Comparison of ENCODE assay signal across 24 cellular contexts in genomic region chr9:126488310-126488709, GRCh38.
"Had no signal": no experiment of that assay in that cellular context is flagged by ENCODE, and none has a peak within 500 bp of the region (broad histone marks: within the 10 kb centered on the region; RNA-seq: fewer than 3 reads in every experiment).

No MANE protein-coding gene starts in this region.

- H3K27me3 ChIP-seq: ascending aorta, brain microvascular endothelial cell, colonic mucosa, hepatocyte, tibial artery had no signal

- H3K27ac Mint-ChIP-seq: activated CD8-positive, alpha-beta T cell treated with anti-CD3 and anti-CD28 coated beads, Interleukin-2, amount 10 ng/mL, durations not matched to agents 7 days and 5 days; activated naive CD4-positive, alpha-beta T cell treated with anti-CD3 and anti-CD28 coated beads, Interleukin-2, amount 50 U/mL, for 24 hours; activated T-helper 1 cell treated with anti-CD3 and anti-CD28 coated beads, Interleukin-12 subunit alpha, Interleukin-12 subunit beta, Interleukin-2, Interleukin-4 antibody, amounts not matched to agents 30 ng/mL and 10 ng/mL and 1 ng/mL, durations not matched to agents 14 hours and 24 hours and 36 hours; immature natural killer cell; nephron progenitor cell had no signal

- FAIRE-seq: TTC549 had no signal

- H3K4me3 ChIP-seq: ascending aorta, colonic mucosa, hepatocyte, lower lobe of right lung, mucosa of descending colon, tibial artery had no signal

- ATAC-seq: activated CD8-positive, alpha-beta T cell treated with anti-CD3 and anti-CD28 coated beads, Interleukin-2, amount 10 ng/mL, durations not matched to agents 7 days and 5 days had no signal

- H3K9me3 ChIP-seq: ascending aorta, colonic mucosa, lower lobe of right lung, mucosa of descending colon, tibial artery had no signal

- H3K27ac ChIP-seq: ascending aorta, brain microvascular endothelial cell, colonic mucosa, hepatocyte, lower lobe of right lung, tibial artery, WERI-Rb-1 had no signal

- H2AFZ ChIP-seq: hepatocyte had no signal

- H3K9me3 Mint-ChIP-seq: activated CD4-positive, alpha-beta T cell treated with anti-CD3 and anti-CD28 coated beads, Interleukin-2, amount 10 ng/mL, durations not matched to agents 7 days and 5 days; activated naive CD4-positive, alpha-beta T cell treated with anti-CD3 and anti-CD28 coated beads, Interleukin-2, amount 50 U/mL, for 24 hours; activated T-helper 1 cell treated with anti-CD3 and anti-CD28 coated beads, Interleukin-12 subunit alpha, Interleukin-12 subunit beta, Interleukin-2, Interleukin-4 antibody, amounts not matched to agents 30 ng/mL and 10 ng/mL and 1 ng/mL, durations not matched to agents 14 hours and 24 hours and 36 hours; immature natural killer cell; nephron progenitor cell had no signal

- H3K36me3 ChIP-seq: brain microvascular endothelial cell, colonic mucosa had no signal

- DNase-seq: activated CD4-positive, alpha-beta T cell treated with anti-CD3 and anti-CD28 coated beads, Interleukin-2, amount 10 ng/mL, durations not matched to agents 7 days and 5 days; activated CD4-positive, CD25-positive, alpha-beta regulatory T cell treated with anti-CD3 and anti-CD28 coated beads, Interleukin-2, amount 50 U/mL, for 72 hours; activated CD8-positive, alpha-beta T cell treated with anti-CD3 and anti-CD28 coated beads, Interleukin-2, amount 10 ng/mL, durations not matched to agents 7 days and 5 days; activated gamma-delta T cell treated with Interleukin-2 at 50 U/mL for 16 hours; brain microvascular endothelial cell; colonic mucosa; erythroblast; foreskin fibroblast; immature natural killer cell; mesendoderm; mucosa of descending colon; nephron progenitor cell; occipital lobe; stimulated activated CD4-positive, alpha-beta T cell treated with anti-CD3 and anti-CD28 coated beads, Interleukin-4, amount 100 ng/mL, for 24 hours; stimulated activated naive CD4-positive, alpha-beta T cell treated with Interleukin-2 at 50 U/mL for 16 hours; T-helper 1 cell; tibial artery; WERI-Rb-1 had no signal

- H3K4me2 ChIP-seq: hepatocyte had no signal

- H3K79me2 ChIP-seq: hepatocyte had no signal

- H3K4me1 ChIP-seq: ascending aorta, colonic mucosa, tibial artery had no signal

- H3K36me3 Mint-ChIP-seq: activated naive CD4-positive, alpha-beta T cell treated with anti-CD3 and anti-CD28 coated beads, Interleukin-2, amount 50 U/mL, for 24 hours; immature natural killer cell had no signal
